ENCODE assay signal across 30 cellular contexts in the genomic region with DNA sequence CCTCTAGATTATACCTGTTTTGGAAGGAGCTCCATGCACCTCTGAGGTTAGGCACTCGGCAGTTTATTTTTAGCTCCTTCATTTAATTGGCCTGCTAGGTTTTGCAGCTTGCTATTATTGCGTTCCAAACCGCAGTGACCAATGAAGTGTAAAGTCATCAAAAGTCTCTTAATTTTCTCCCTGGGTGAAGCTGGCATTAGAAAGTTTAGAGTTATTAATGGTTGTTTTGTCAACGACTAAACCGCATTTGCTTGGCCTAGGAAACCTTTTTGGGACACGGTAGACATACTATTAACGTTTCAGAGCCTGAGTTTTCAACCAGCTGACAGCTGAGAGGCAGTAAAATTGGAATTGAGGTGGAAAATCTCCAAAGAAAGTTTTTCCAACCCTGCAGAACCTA.
"Had no signal": no experiment of that assay in that cellular context is flagged by ENCODE, and none has a peak within 500 bp of the region (broad histone marks: within the 10 kb centered on the region; RNA-seq: fewer than 3 reads in every experiment).

No MANE protein-coding gene starts in this region.

- H3K27ac ChIP-seq: cardiac muscle cell, colonic mucosa, epithelial cell of prostate, esophagus squamous epithelium, heart right ventricle, left lung, right lobe of liver, skin epidermis, testis, uterus, WERI-Rb-1 had no signal

- H3K9me3 ChIP-seq: colonic mucosa, esophagus squamous epithelium, heart right ventricle, left lung, right lobe of liver, testis, uterus had no signal

- H3K4me3 ChIP-seq: cardiac muscle cell, colonic mucosa, esophagus squamous epithelium, heart right ventricle, left lung, lung, right lobe of liver, skin epidermis, testis, uterus had no signal

- H3K27me3 ChIP-seq: cardiac muscle cell, colonic mucosa, heart right ventricle, left lung, right lobe of liver, testis, uterus had no signal

- H3K27me3 Mint-ChIP-seq: brain, type B pancreatic cell had no signal

- H3K36me3 Mint-ChIP-seq: type B pancreatic cell had no signal

- H3K9me3 Mint-ChIP-seq: type B pancreatic cell had no signal

- H3K36me3 ChIP-seq: cardiac muscle cell, colonic mucosa, esophagus squamous epithelium, heart right ventricle, left lung, right lobe of liver, uterus, WERI-Rb-1 had no signal

- DNase-seq: activated CD4-positive, alpha-beta T cell treated with anti-CD3 and anti-CD28 coated beads for 48 hours; activated CD4-positive, alpha-beta T cell treated with anti-CD3 and anti-CD28 coated beads, Interleukin-2, amount 50 U/mL, for 48 hours; activated CD8-positive, alpha-beta memory T cell treated with anti-CD3 and anti-CD28 coated beads for 24 hours; activated gamma-delta T cell treated with Interleukin-2 at 50 U/mL for 16 hours; activated naive CD4-positive, alpha-beta T cell treated with anti-CD3 and anti-CD28 coated beads, Interleukin-2, amount 50 U/mL, for 16 hours; amniotic stem cell; cerebellar nuclear complex; colonic mucosa; effector CD8-positive, alpha-beta T cell; esophagus squamous epithelium; foreskin melanocyte; heart right ventricle; kidney glomerular epithelial cell; left lung; posterior cingulate gyrus; right lobe of liver; stimulated activated CD4-positive, alpha-beta T cell treated with anti-CD3 and anti-CD28 coated beads, Interleukin-12 subunit alpha, Interleukin-12 subunit beta, amount 100 ng/mL, for 4 hours; stimulated activated CD4-positive, alpha-beta T cell treated with anti-CD3 and anti-CD28 coated beads, Interleukin-4, amount 100 ng/mL, for 1 hour; stimulated activated naive CD8-positive, alpha-beta T cell treated with anti-CD3 and anti-CD28 coated beads, Interleukin-15, Interleukin-2, amounts not matched to agents 100 U/mL and 50 U/mL, for 24 hours; T1000; testis; uterus; WERI-Rb-1 had no signal

- H3K27ac Mint-ChIP-seq: type B pancreatic cell had no signal

- H3K4me3 Mint-ChIP-seq: brain, nephron, type B pancreatic cell had no signal

- H3K4me1 ChIP-seq: colonic mucosa, esophagus squamous epithelium, heart right ventricle, left lung, right lobe of liver, testis, uterus had no signal
